18 cellular contexts compared by ENCODE assay signal in genomic region chr10:31063839-31064238, GRCh38. TPM values are rescaled to one million over a fixed set of nuclear protein-coding genes. Genes with fewer than 3 reads are reported as not detected.
DNase-seq lines count a peak whose midpoint lies in the region; ATAC-seq and TF ChIP-seq lines count a peak whose summit lies in the region.
"Had no signal": no experiment of that assay in that cellular context is flagged by ENCODE, and none has a peak within 500 bp of the region (broad histone marks: within the 10 kb centered on the region; RNA-seq: fewer than 3 reads in every experiment).

No MANE protein-coding gene starts in this region.

- H3K4me1 ChIP-seq in DND-41 (ENCODE audit: insufficient read depth, low read length) (peaks cover 7% of the 10 kb centered on the region; the same call in 1 of the 2 replicates), skeletal muscle tissue (ENCODE audit: control insufficient read depth in 3 of 3, insufficient read depth in 3 of 3, low read length in 3 of 3) (peaks cover 6 to 9% (median 7%) of the 10 kb centered on the region in 3 donors)
- H3K4me1 ChIP-seq: Peyer's patch had no signal

- H2AFZ ChIP-seq in DND-41 (ENCODE audit: low read depth, low read length): no peak overlapping the region

- no peaks in the 10 kb centered on the region for H3K27me3 ChIP-seq in DND-41 (ENCODE audit: insufficient read depth, low read length, poor library complexity)
- peaks cover 0 to 2% (median 2%) of the 10 kb centered on the region in 3 donors for H3K27me3 ChIP-seq in skeletal muscle tissue (ENCODE audit: control insufficient read depth in 3 of 3, insufficient read depth in 3 of 3, low read length in 3 of 3)
- no peaks in the 10 kb centered on the region for H3K27me3 ChIP-seq in H7 (ENCODE audit: control insufficient read depth, insufficient read depth, low read length)
- H3K27me3 ChIP-seq: Peyer's patch, testis had no signal

- H3K4me3 ChIP-seq in DND-41 (ENCODE audit: low read depth in 1 of 2, low read length in 2 of 2): no peak overlapping the region
- H3K4me3 ChIP-seq in skeletal muscle tissue (ENCODE audit: low read length in 3 of 3): no peak overlapping the region
- H3K4me3 ChIP-seq in H7 (ENCODE audit: insufficient read depth, low read depth, low read length): no peak overlapping the region
- H3K4me3 ChIP-seq: Peyer's patch, testis had no signal

- DNase-seq in DND-41 (no peak), islet precursor cell (peak; percentile 71), NCI-H2107 (lab: John Stamatoyannopoulos, UW) (no peak), H7 (no peak)
- DNase-seq in activated CD8-positive, alpha-beta memory T cell treated with anti-CD3 and anti-CD28 coated beads, Interleukin-2, amount 50 U/mL, for 48 hours: no peak
- DNase-seq in activated CD4-positive, CD25-positive, alpha-beta regulatory T cell treated with anti-CD3 and anti-CD28 coated beads, Interleukin-2, amount 50 U/mL, for 72 hours: no peak
- DNase-seq: activated CD4-positive, alpha-beta memory T cell treated with anti-CD3 and anti-CD28 coated beads for 36 hours; activated naive CD8-positive, alpha-beta T cell treated with anti-CD3 and anti-CD28 coated beads, Interleukin-2, amount 10 ng/mL, durations not matched to agents 7 days and 5 days; CD4-positive, CD25-positive, alpha-beta regulatory T cell; KBM-7; NCI-H1092; NCI-H774; nephron progenitor cell; Peyer's patch; retina had no signal

- no peak overlapping the region for H3K4me2 ChIP-seq in DND-41 (ENCODE audit: insufficient read depth, low read length)

- H3K9me3 ChIP-seq in DND-41 (ENCODE audit: insufficient read depth, low read length, severe bottlenecking) (no peaks in the 10 kb centered on the region), skeletal muscle tissue (ENCODE audit: control insufficient read depth in 3 of 3, low read length in 3 of 3) (no peaks in the 10 kb centered on the region)
- H3K9me3 ChIP-seq: Peyer's patch, testis had no signal

- no peak for TF ChIP-seq CTCF in DND-41 (IDR thresholded peaks at IDR 0.05; ENCODE audit: borderline replicate concordance, extremely low read depth, low read length, poor library complexity, severe bottlenecking)

- H3K79me2 ChIP-seq in DND-41 (ENCODE audit: insufficient read depth, low read length): no peaks in the 10 kb centered on the region

- H4K20me1 ChIP-seq in DND-41 (ENCODE audit: insufficient read depth, low read length): no peaks in the 10 kb centered on the region

- H3K27ac ChIP-seq in DND-41 (ENCODE audit: low read length) (no peak overlapping the region), cingulate gyrus (ENCODE audit: low read depth, low read length) (peak overlapping the region; percentile 29), skeletal muscle tissue (ENCODE audit: low read depth, low read length) (peak overlapping the region; percentile 47)
- H3K27ac ChIP-seq: Peyer's patch had no signal

- H3K9ac ChIP-seq in DND-41 (ENCODE audit: low read depth, low read length): no peak overlapping the region
- H3K9ac ChIP-seq in skeletal muscle tissue (ENCODE audit: low read depth in 1 of 3, low read length in 3 of 3): no peak overlapping the region

- H3K36me3 ChIP-seq in DND-41 (ENCODE audit: insufficient read depth, low read length) (no peaks in the 10 kb centered on the region), skeletal muscle tissue (ENCODE audit: control insufficient read depth in 3 of 3, insufficient read depth in 3 of 3, low read length in 3 of 3) (no peaks in the 10 kb centered on the region), H7 (replicated peaks; ENCODE audit: control insufficient read depth, insufficient read depth, low read length) (no peaks in the 10 kb centered on the region)
- H3K36me3 ChIP-seq: Peyer's patch had no signal

- peak; percentile 29; the same call in 1 of the 3 replicates for ATAC-seq in DND-41 (ENCODE audit: insufficient read depth, low read depth)

RNA-seq across cellular contexts. Expression of gene ZNF438, which starts 32.2 kb away (rescaled TPM):
- total RNA-seq in skeletal muscle tissue: 6.8 TPM
- total RNA-seq in H7 (2014; rRNA removed; shearing (Covaris generic)): 2.0 and 2.3 TPM in 2 replicates
